Comparison of ENCODE assay signal across 35 cellular contexts in the genomic region with DNA sequence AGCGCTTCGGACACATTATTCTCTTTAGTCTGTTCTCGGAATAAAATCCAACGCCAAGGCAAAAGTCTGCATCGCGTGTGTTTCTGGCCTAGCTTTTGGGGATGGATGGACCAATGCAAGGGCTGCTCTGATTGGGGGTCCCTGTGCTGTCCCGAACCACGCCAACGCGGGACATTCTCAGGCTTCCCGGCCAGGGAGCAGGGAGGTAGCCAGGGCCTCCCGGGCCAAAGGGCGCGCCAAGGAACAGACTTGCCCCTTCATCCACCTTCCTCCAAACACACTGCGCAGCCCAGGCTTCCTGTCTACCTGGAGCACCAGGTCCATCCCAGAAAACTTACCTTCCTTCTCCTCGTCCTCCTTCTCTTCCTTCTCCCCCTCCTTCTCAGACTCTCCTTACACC.
"Had no signal": no experiment of that assay in that cellular context is flagged by ENCODE, and none has a peak within 500 bp of the region (broad histone marks: within the 10 kb centered on the region; RNA-seq: fewer than 3 reads in every experiment).

No MANE protein-coding gene starts in this region.

- H3K4me2 ChIP-seq: KMS-11 had no signal

- H3K9ac ChIP-seq: KMS-11 had no signal

- H3K9me3 ChIP-seq: MG63 had no signal

- DNase-seq: Karpas-422, Kasumi-1, MG63, MM.1S, MV-4-11, NCI-H1048, NCI-H1092, NCI-H1092 treated with DMSO at 0.1 percent for 48 hours, NCI-H1105, NCI-H1105 treated with DMSO at 0.1 percent for 48 hours, NCI-H1417, NCI-H1417 treated with DMSO at 0.1 percent for 48 hours, NCI-H1436, NCI-H1436 treated with DMSO at 0.1 percent for 48 hours, NCI-H146, NCI-H1694, NCI-H1694 treated with DMSO at 0.1 percent for 48 hours, NCI-H187, NCI-H187 treated with DMSO at 0.1 percent for 48 hours, NCI-H1930, NCI-H2029, NCI-H2029 treated with DMSO at 0.1 percent for 48 hours, NCI-H2081, NCI-H2081 treated with DMSO at 0.1 percent for 48 hours, NCI-H2107, NCI-H2171, NCI-H2171 treated with DMSO at 0.1 percent for 48 hours, NCI-H2227 treated with DMSO at 0.1 percent for 48 hours, NCI-H226, NCI-H345, NCI-H446, NCI-H446 treated with DMSO at 0.1 percent for 48 hours, NCI-H510A, NCI-H510A treated with DMSO at 0.1 percent for 48 hours had no signal

- H3K36me3 ChIP-seq: MG63 had no signal

- H3K4me3 ChIP-seq: MG63 had no signal

- H3K27ac ChIP-seq: KMS-11 had no signal

- H3K27me3 ChIP-seq: MG63 had no signal
